Comparison of ENCODE assay signal across 17 cellular contexts in the genomic region with DNA sequence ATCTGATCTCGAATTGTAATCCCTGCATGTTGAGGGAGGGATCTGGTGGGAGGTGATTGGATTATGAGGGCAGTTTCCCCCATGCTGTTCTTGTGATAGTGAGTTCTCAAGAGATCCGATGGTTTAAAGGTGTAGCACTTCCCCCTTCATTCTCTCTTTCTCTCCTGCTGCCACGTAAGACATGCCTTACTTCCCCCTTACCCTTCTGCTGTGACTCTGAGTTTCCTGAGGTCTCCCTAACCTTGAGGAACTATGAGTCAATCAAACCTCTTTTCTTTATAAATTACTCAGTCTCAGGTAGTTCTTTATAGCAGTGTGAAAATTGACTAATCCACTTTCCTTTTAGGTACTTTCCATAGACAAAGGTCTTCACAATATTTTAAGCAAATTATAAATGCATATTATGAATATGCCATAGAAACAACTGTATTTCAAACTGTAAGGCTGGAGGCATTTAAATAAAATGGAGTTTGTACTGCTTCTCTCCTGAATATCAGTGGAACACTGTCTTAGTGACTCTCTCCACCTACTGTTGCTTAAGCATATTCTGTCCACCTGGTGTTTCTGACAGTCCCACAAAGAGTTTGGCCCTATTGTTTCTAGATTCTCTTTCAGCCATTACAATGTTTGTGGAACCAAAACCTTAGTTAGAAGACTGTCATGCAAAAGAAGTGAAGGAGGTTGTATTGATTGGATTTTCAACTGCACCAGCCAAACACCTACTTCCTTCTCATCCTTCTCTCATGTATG. TPM values are rescaled to one million over a fixed set of nuclear protein-coding genes. Genes with fewer than 3 reads are reported as not detected.
DNase-seq lines count a peak whose midpoint lies in the region; ATAC-seq and TF ChIP-seq lines count a peak whose summit lies in the region.
"Had no signal": no experiment of that assay in that cellular context is flagged by ENCODE, and none has a peak within 500 bp of the region (broad histone marks: within the 10 kb centered on the region; RNA-seq: fewer than 3 reads in every experiment).

No MANE protein-coding gene starts in this region.

- no peaks in the 10 kb centered on the region for H3K27me3 ChIP-seq in body of pancreas

- no peak overlapping the region for H3K27ac ChIP-seq in body of pancreas
- H3K27ac ChIP-seq: neutrophil, skin epidermis had no signal

- no peaks in the 10 kb centered on the region for H3K4me1 ChIP-seq in body of pancreas

- H3K27me3 Mint-ChIP-seq in activated CD4-positive, alpha-beta T cell treated with anti-CD3 and anti-CD28 coated beads, Interleukin-2, amount 10 ng/mL, durations not matched to agents 24 days and 14 days = peaks cover 25% of the 10 kb centered on the region
- H3K27me3 Mint-ChIP-seq in activated naive CD8-positive, alpha-beta T cell = no peaks in the 10 kb centered on the region

- no peak for DNase-seq in activated CD4-positive, alpha-beta T cell treated with anti-CD3 and anti-CD28 coated beads, Interleukin-2, amount 10 ng/mL, durations not matched to agents 24 days and 14 days
- DNase-seq in activated CD4-positive, alpha-beta T cell treated with anti-CD3 and anti-CD28 coated beads for 1 hour = no peak
- no peak for DNase-seq in HT-29 (ENCODE audit: low spot score)
- no peak for DNase-seq in body of pancreas
- DNase-seq: NCI-H1417 treated with DMSO at 0.1 percent for 48 hours, NCI-H446 had no signal

- H3K4me3 ChIP-seq in body of pancreas = no peak overlapping the region
- H3K4me3 ChIP-seq: skin epidermis had no signal

- no peak for TF ChIP-seq POLR2A in body of pancreas (IDR thresholded peaks at IDR 0.05)

- intact Hi-C loops in activated CD4-positive, alpha-beta T cell treated with anti-CD3 and anti-CD28 coated beads, Interleukin-2, amount 10 ng/mL, durations not matched to agents 24 days and 14 days (cut with micrococcal nuclease) = loop anchor here (1.0 to 5.0 kb wide), 7 partner anchors 65 to 820 kb away; a partner anchor contains a TSS
- intact Hi-C loops in body of pancreas (cut with DNase I) = no loop called here

- H3K4me3 Mint-ChIP-seq in activated CD4-positive, alpha-beta T cell treated with anti-CD3 and anti-CD28 coated beads, Interleukin-2, amount 10 ng/mL, durations not matched to agents 24 days and 14 days = peak overlapping the region; percentile 1
- H3K4me3 Mint-ChIP-seq in activated naive CD8-positive, alpha-beta T cell = peak overlapping the region; percentile 38

- peaks cover 5% of the 10 kb centered on the region for H3K36me3 Mint-ChIP-seq in activated CD4-positive, alpha-beta T cell treated with anti-CD3 and anti-CD28 coated beads, Interleukin-2, amount 10 ng/mL, durations not matched to agents 24 days and 14 days (ENCODE audit: low read depth)
- H3K36me3 Mint-ChIP-seq in activated naive CD8-positive, alpha-beta T cell = peaks cover 5% of the 10 kb centered on the region

- H3K27ac Mint-ChIP-seq in activated CD4-positive, alpha-beta T cell treated with anti-CD3 and anti-CD28 coated beads, Interleukin-2, amount 10 ng/mL, durations not matched to agents 24 days and 14 days = peak overlapping the region; percentile 82
- H3K27ac Mint-ChIP-seq in activated naive CD8-positive, alpha-beta T cell = peak overlapping the region; percentile 92

- WGBS in body of pancreas, 2 donors = 57 to 70% methylated on average over 3 of the region's 3 CpGs

- TF ChIP-seq CTCF in body of pancreas (IDR thresholded peaks at IDR 0.05) = no peak

- peaks cover 30% of the 10 kb centered on the region for H3K4me1 Mint-ChIP-seq in activated CD4-positive, alpha-beta T cell treated with anti-CD3 and anti-CD28 coated beads, Interleukin-2, amount 10 ng/mL, durations not matched to agents 24 days and 14 days
- peaks cover 47% of the 10 kb centered on the region for H3K4me1 Mint-ChIP-seq in activated naive CD8-positive, alpha-beta T cell (ENCODE audit: low read depth)

- peaks cover 11% of the 10 kb centered on the region for H3K9me3 Mint-ChIP-seq in activated CD4-positive, alpha-beta T cell treated with anti-CD3 and anti-CD28 coated beads, Interleukin-2, amount 10 ng/mL, durations not matched to agents 24 days and 14 days
- no peaks in the 10 kb centered on the region for H3K9me3 Mint-ChIP-seq in activated naive CD8-positive, alpha-beta T cell (ENCODE audit: low read depth)

- ATAC-seq in GM18907 (IDR thresholded peaks at IDR 0.05; ENCODE audit: unreplicated experiment) (peak; percentile 39), HG03066 (IDR thresholded peaks at IDR 0.05; ENCODE audit: low read depth, unreplicated experiment) (peak; percentile 29), body of pancreas (no peak), SK-N-SH treated with all-trans-retinoic acid at 6 μM for 48 hours (no peak)
- ATAC-seq: HepG2 had no signal

- no peaks in the 10 kb centered on the region for H3K9me3 ChIP-seq in body of pancreas
- H3K9me3 ChIP-seq: neutrophil had no signal

- H3K36me3 ChIP-seq in body of pancreas (replicated peaks in 1 of 2; ENCODE audit: insufficient read depth in 1 of 2, low read depth in 2 of 2) = no peaks in the 10 kb centered on the region
- H3K36me3 ChIP-seq: neutrophil had no signal

TF ChIP-seq in SK-N-SH treated with all-trans-retinoic acid at 6 μM for 48 hours, 23 proteins besides CTCF, POLR2A, EP300 and RAD21:
- TF ChIP-seq CSDC2 (CRISPR knock-in tag; IDR thresholded peaks at IDR 0.05) (no peak), TCF4 (CRISPR knock-in tag; IDR thresholded peaks at IDR 0.05; ENCODE audit: borderline replicate concordance) (no peak), SNAI2 (CRISPR knock-in tag; IDR thresholded peaks at IDR 0.05) (no peak), ZC3H10 (CRISPR knock-in tag; IDR thresholded peaks at IDR 0.05) (no peak), OSR1 (CRISPR knock-in tag; IDR thresholded peaks at IDR 0.05) (no peak), ISL1 (CRISPR knock-in tag; IDR thresholded peaks at IDR 0.05) (no peak), ZNF565 (CRISPR knock-in tag; conservative IDR thresholded peaks at IDR 0.05; ENCODE audit: low read depth) (no peak), ESRRG (CRISPR knock-in tag; IDR thresholded peaks at IDR 0.05) (no peak), ARNTL (CRISPR knock-in tag; IDR thresholded peaks at IDR 0.05; ENCODE audit: borderline replicate concordance, low read depth) (no peak)
- TF ChIP-seq, protein P1, sequence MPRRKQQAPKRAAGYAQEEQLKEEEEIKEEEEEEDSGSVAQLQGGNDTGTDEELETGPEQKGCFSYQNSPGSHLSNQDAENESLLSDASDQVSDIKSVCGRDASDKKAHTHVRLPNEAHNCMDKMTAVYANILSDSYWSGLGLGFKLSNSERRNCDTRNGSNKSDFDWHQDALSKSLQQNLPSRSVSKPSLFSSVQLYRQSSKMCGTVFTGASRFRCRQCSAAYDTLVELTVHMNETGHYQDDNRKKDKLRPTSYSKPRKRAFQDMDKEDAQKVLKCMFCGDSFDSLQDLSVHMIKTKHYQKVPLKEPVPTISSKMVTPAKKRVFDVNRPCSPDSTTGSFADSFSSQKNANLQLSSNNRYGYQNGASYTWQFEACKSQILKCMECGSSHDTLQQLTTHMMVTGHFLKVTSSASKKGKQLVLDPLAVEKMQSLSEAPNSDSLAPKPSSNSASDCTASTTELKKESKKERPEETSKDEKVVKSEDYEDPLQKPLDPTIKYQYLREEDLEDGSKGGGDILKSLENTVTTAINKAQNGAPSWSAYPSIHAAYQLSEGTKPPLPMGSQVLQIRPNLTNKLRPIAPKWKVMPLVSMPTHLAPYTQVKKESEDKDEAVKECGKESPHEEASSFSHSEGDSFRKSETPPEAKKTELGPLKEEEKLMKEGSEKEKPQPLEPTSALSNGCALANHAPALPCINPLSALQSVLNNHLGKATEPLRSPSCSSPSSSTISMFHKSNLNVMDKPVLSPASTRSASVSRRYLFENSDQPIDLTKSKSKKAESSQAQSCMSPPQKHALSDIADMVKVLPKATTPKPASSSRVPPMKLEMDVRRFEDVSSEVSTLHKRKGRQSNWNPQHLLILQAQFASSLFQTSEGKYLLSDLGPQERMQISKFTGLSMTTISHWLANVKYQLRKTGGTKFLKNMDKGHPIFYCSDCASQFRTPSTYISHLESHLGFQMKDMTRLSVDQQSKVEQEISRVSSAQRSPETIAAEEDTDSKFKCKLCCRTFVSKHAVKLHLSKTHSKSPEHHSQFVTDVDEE (CRISPR knock-in tag; IDR thresholded peaks at IDR 0.05) = no peak
- TF ChIP-seq, protein P2, sequence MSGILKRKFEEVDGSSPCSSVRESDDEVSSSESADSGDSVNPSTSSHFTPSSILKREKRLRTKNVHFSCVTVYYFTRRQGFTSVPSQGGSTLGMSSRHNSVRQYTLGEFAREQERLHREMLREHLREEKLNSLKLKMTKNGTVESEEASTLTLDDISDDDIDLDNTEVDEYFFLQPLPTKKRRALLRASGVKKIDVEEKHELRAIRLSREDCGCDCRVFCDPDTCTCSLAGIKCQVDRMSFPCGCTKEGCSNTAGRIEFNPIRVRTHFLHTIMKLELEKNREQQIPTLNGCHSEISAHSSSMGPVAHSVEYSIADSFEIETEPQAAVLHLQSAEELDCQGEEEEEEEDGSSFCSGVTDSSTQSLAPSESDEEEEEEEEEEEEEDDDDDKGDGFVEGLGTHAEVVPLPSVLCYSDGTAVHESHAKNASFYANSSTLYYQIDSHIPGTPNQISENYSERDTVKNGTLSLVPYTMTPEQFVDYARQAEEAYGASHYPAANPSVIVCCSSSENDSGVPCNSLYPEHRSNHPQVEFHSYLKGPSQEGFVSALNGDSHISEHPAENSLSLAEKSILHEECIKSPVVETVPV (CRISPR knock-in tag; IDR thresholded peaks at IDR 0.05) = no peak

RNA-seq across cellular contexts. Expression of a gene that starts 24.3 kb away (rescaled TPM):
- total RNA-seq in activated CD4-positive, alpha-beta T cell treated with anti-CD3 and anti-CD28 coated beads, Interleukin-2, amount 10 ng/mL, durations not matched to agents 24 days and 14 days = not detected in 2 replicates
- total RNA-seq in HT-29 (2014; rRNA removed; shearing (Covaris generic)) = not detected in 2 replicates
- not detected for total RNA-seq in body of pancreas
- total RNA-seq: astrocyte, dermis microvascular lymphatic vessel endothelial cell, HepG2, lung microvascular endothelial cell, urinary bladder had no signal

Comparison
In these comparisons a context has a peak if more than half of its experiments do, and no peak if none do; other contexts are left out.
1. ATAC-seq: peak in GM18907 (single experiment) and HG03066 (single experiment); none in body of pancreas (single experiment) and SK-N-SH treated with all-trans-retinoic acid at 6 μM for 48 hours (single experiment).